In genomic region chr7:128672927-128673517, GRCh38 we compare ENCODE assay signal across 8 cellular contexts. TPM values are rescaled to one million over a fixed set of nuclear protein-coding genes. Genes with fewer than 3 reads are reported as not detected.
A peak's percentile ranks its signal among the peaks of the same experiment; 100 is the strongest.
DNase-seq lines count a peak whose midpoint lies in the region; ATAC-seq and TF ChIP-seq lines count a peak whose summit lies in the region.

No MANE protein-coding gene starts in this region.

- H3K4me1 ChIP-seq in uterus: no peaks in the 10 kb centered on the region

- H3K36me3 ChIP-seq in uterus: no peaks in the 10 kb centered on the region

- no peak overlapping the region for H3K4me3 ChIP-seq in uterus

- DNase-seq in SKM-1 treated with dmso at 0.1 percent for 144 hours (lab: John Stamatoyannopoulos, UW; ENCODE audit: unreplicated experiment) (peak; percentile 17), SKM-1 (lab: John Stamatoyannopoulos, UW; ENCODE audit: unreplicated experiment) (no peak), SK-N-DZ (ENCODE audit: low spot score) (peak; percentile 62), fibroblast of peridontal ligament (ENCODE audit: extremely low read depth) (peak; percentile 14), retina (peak; percentile 49), NCI-H2107 treated with DMSO at 0.1 percent for 48 hours (lab: John Stamatoyannopoulos, UW; ENCODE audit: unreplicated experiment) (no peak), uterus (no peak)

- no peak overlapping the region for H3K27ac ChIP-seq in uterus

- H3K27me3 ChIP-seq in uterus: no peaks in the 10 kb centered on the region

- intact Hi-C loops in uterus (cut with DNase I; ENCODE audit: low total_unique reads): no loop called here

- TF ChIP-seq CTCF in uterus (IDR thresholded peaks at IDR 0.05): peak in 1 of 4 experiments; percentile 30

- no peak for TF ChIP-seq POLR2A in uterus (IDR thresholded peaks at IDR 0.05)

- ATAC-seq in activated CD4-positive, CD25-positive, alpha-beta regulatory T cell treated with anti-CD3 and anti-CD28 coated beads, Interleukin-2, amount 50 U/mL, for 24 hours: no peak

- no peaks in the 10 kb centered on the region for H3K9me3 ChIP-seq in uterus

RNA-seq across cellular contexts. Expression of gene GARIN1A, which starts 0.9 kb away (rescaled TPM):
- polyA plus RNA-seq in SK-N-DZ (2014; cell fraction: cytosol; rRNA removed): 0.01 and 0.02 TPM in 2 replicates
- polyA plus RNA-seq in SK-N-DZ (2014; cell fraction: nucleus; rRNA removed): 0.02 and 0.08 TPM in 2 replicates
- total RNA-seq in uterus: 1 to 10 TPM in 1 of 4 donors, under 1 TPM in 1, not detected in 2; 0.35 to 6.6 TPM

Comparison
In these comparisons a context has a peak if more than half of its experiments do, and no peak if none do; other contexts are left out.
1. DNase-seq: peak in SKM-1 treated with dmso at 0.1 percent for 144 hours (single experiment), SK-N-DZ (single experiment), fibroblast of peridontal ligament (single experiment) and retina (single experiment); none in SKM-1 (single experiment), NCI-H2107 treated with DMSO at 0.1 percent for 48 hours (single experiment) and uterus (0 of 2).